Comparison of ENCODE assay signal across 10 cellular contexts in the genomic region with DNA sequence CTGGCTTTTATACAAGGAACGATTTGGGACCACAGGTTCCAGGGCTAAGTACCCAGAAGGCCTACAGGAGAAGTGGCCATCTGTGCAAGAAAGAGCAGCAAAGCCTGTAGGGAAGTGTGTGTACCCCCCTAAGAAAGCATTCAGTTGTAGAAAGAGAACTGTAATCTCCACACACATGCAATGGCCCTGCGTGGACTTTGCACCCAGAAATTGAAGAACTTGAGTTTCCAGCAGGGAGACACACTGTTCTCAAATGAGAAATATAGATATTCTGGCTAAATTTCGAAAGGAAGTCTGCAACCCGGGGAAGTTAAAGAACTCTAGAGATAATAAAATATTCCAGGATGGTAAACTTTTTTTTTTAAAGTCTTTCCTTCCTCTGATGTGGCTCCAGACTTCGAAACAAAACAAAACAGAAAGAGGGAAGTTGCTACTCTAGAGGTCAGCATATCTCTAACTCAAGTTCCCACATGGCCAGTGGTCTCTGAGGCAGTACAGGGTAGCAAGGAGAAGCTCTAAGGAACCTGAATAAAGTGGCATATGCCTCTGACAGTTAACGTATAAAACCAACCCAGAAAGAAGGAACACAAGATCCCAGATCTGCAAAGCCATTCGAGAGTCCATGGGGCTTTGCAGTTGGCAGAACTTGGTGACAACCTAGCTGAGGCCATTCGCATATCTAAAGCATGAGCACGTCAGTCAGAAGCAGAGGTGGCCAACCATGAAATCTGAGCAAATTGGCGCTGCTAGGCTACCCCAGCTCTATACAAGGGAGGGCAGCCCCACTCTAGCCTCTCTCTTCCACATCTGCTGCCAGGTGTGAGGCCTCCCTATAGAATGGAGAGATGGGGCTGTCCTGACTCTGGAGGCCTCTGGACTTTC. TPM values are rescaled to one million over a fixed set of nuclear protein-coding genes. Genes with fewer than 3 reads are reported as not detected.
DNase-seq lines count a peak whose midpoint lies in the region; ATAC-seq and TF ChIP-seq lines count a peak whose summit lies in the region.
"Had no signal": no experiment of that assay in that cellular context is flagged by ENCODE, and none has a peak within 500 bp of the region (broad histone marks: within the 10 kb centered on the region; RNA-seq: fewer than 3 reads in every experiment).

No MANE protein-coding gene starts in this region.

- H3K27ac ChIP-seq in GM23338 (ENCODE audit: low read depth) = no peak overlapping the region

- H3K4me1 Mint-ChIP-seq in IgD-negative memory B cell (peaks cover 51 to 63% (median 56%) of the 10 kb centered on the region in 3 donors), memory B cell (peaks cover 55% of the 10 kb centered on the region), GM23338 (peaks cover 41% of the 10 kb centered on the region)

- no peak overlapping the region for H2AFZ ChIP-seq in GM23338

- no peaks in the 10 kb centered on the region for H3K36me3 ChIP-seq in GM23338 (ENCODE audit: insufficient read depth)

- H3K27me3 Mint-ChIP-seq in IgD-negative memory B cell = no peaks in the 10 kb centered on the region
- no peaks in the 10 kb centered on the region for H3K27me3 Mint-ChIP-seq in memory B cell
- H3K27me3 Mint-ChIP-seq in GM23338 (ENCODE audit: insufficient read depth, low read depth, poor library complexity) = peaks cover 3% of the 10 kb centered on the region
- H3K27me3 Mint-ChIP-seq: type B pancreatic cell had no signal

- H3K9me2 ChIP-seq in GM23338 (ENCODE audit: insufficient read depth) = peaks cover 3% of the 10 kb centered on the region; the same call in 1 of the 2 replicates

- H3K27ac Mint-ChIP-seq in IgD-negative memory B cell (peak overlapping the region in 2 of 3 donors; percentile 40 to 45), memory B cell (peak overlapping the region; percentile 65), GM23338 (no peak overlapping the region)
- H3K27ac Mint-ChIP-seq in activated naive CD4-positive, alpha-beta T cell treated with anti-CD3 and anti-CD28 coated beads, Interleukin-2, amount 50 U/mL, for 72 hours = peak overlapping the region; percentile 31 to 58
- H3K27ac Mint-ChIP-seq: type B pancreatic cell had no signal

- no peaks in the 10 kb centered on the region for H3K9me3 Mint-ChIP-seq in IgD-negative memory B cell
- no peaks in the 10 kb centered on the region for H3K9me3 Mint-ChIP-seq in activated naive CD4-positive, alpha-beta T cell treated with anti-CD3 and anti-CD28 coated beads, Interleukin-2, amount 50 U/mL, for 72 hours
- H3K9me3 Mint-ChIP-seq in memory B cell = no peaks in the 10 kb centered on the region
- H3K9me3 Mint-ChIP-seq in GM23338 = no peaks in the 10 kb centered on the region
- H3K9me3 Mint-ChIP-seq: type B pancreatic cell had no signal

- H3K79me2 ChIP-seq in GM23338 (replicated peaks; ENCODE audit: insufficient read depth) = no peaks in the 10 kb centered on the region

- ATAC-seq in activated naive CD4-positive, alpha-beta T cell treated with anti-CD3 and anti-CD28 coated beads, Interleukin-2, amount 50 U/mL, for 72 hours = no peak
- peak; percentile 64 for ATAC-seq in memory B cell (ENCODE audit: low read depth)
- ATAC-seq in GM23338 = no peak
- ATAC-seq in GM21619 (IDR thresholded peaks at IDR 0.05; ENCODE audit: unreplicated experiment) = no peak
- no peak for ATAC-seq in HG02588 (IDR thresholded peaks at IDR 0.05; ENCODE audit: unreplicated experiment)

- no peak for TF ChIP-seq CTCF in GM23338 (conservative IDR thresholded peaks at IDR 0.05; ENCODE audit: low read depth in 2 of 2)

- no peak overlapping the region for H3K4me2 ChIP-seq in GM23338

- no peaks in the 10 kb centered on the region for H3F3A ChIP-seq in GM23338 (replicated peaks; ENCODE audit: low read depth)

- peak overlapping the region in 3 of 4 donors; percentile 36 to 88 (median 70) for H3K4me3 Mint-ChIP-seq in IgD-negative memory B cell
- peak overlapping the region; percentile 3 for H3K4me3 Mint-ChIP-seq in memory B cell
- no peak overlapping the region for H3K4me3 Mint-ChIP-seq in GM23338
- H3K4me3 Mint-ChIP-seq: type B pancreatic cell had no signal

- H3K36me3 Mint-ChIP-seq in IgD-negative memory B cell (peaks cover 2% of the 10 kb centered on the region), memory B cell (peaks cover 8% of the 10 kb centered on the region), GM23338 (ENCODE audit: low read depth) (no peaks in the 10 kb centered on the region)
- peaks cover 12 to 21% of the 10 kb centered on the region in 2 donors for H3K36me3 Mint-ChIP-seq in activated naive CD4-positive, alpha-beta T cell treated with anti-CD3 and anti-CD28 coated beads, Interleukin-2, amount 50 U/mL, for 72 hours
- H3K36me3 Mint-ChIP-seq: type B pancreatic cell had no signal

- no peak overlapping the region for H3K4me3 ChIP-seq in GM23338

- peak; percentile 58 for DNase-seq in Ammon's horn (ENCODE audit: low spot score)
- no peak for DNase-seq in activated naive CD4-positive, alpha-beta T cell treated with anti-CD3 and anti-CD28 coated beads, Interleukin-2, amount 50 U/mL, for 72 hours (ENCODE audit: low spot score in 2 of 2)
- DNase-seq in memory B cell (ENCODE audit: low spot score in 2 of 2) = peak in 1 of 2 donors; percentile 3
- DNase-seq in GM23338 (ENCODE audit: low spot score) = no peak
- DNase-seq in T1000 (lab: John Stamatoyannopoulos, UW) = no peak
- DNase-seq: NCI-H446 had no signal

- peaks cover 22% of the 10 kb centered on the region for H3K4me1 ChIP-seq in GM23338 (ENCODE audit: insufficient read depth)

- H3K27me3 ChIP-seq in GM23338 (ENCODE audit: insufficient read depth) = no peaks in the 10 kb centered on the region

- no peaks in the 10 kb centered on the region for H4K20me1 ChIP-seq in GM23338 (replicated peaks; ENCODE audit: insufficient read depth)

TF ChIP-seq in GM23338, 12 proteins besides CTCF, POLR2A, EP300 and RAD21 (continues in another document):
- no peak for TF ChIP-seq CREB1 (CRISPR knock-in tag; IDR thresholded peaks at IDR 0.05; ENCODE audit: low read depth)
- TF ChIP-seq JUNB (IDR thresholded peaks at IDR 0.05; ENCODE audit: unreplicated experiment) = no peak
- TF ChIP-seq, protein P1, sequence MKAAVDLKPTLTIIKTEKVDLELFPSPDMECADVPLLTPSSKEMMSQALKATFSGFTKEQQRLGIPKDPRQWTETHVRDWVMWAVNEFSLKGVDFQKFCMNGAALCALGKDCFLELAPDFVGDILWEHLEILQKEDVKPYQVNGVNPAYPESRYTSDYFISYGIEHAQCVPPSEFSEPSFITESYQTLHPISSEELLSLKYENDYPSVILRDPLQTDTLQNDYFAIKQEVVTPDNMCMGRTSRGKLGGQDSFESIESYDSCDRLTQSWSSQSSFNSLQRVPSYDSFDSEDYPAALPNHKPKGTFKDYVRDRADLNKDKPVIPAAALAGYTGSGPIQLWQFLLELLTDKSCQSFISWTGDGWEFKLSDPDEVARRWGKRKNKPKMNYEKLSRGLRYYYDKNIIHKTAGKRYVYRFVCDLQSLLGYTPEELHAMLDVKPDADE (IDR thresholded peaks at IDR 0.05) = no peak
- TF ChIP-seq ZNF331 (CRISPR knock-in tag; IDR thresholded peaks at IDR 0.05; ENCODE audit: low read depth) = no peak

RNA-seq across cellular contexts. Expression of a gene that starts 56.6 kb away (rescaled TPM):
- 86.5 TPM for polyA plus RNA-seq in IgD-negative memory B cell
- total RNA-seq in activated naive CD4-positive, alpha-beta T cell treated with anti-CD3 and anti-CD28 coated beads, Interleukin-2, amount 50 U/mL, for 72 hours = 100 to 1,000 TPM; 137 to 167 TPM
- 15.0 and 24.9 TPM in 2 replicates for total RNA-seq in GM23338 (2014; rRNA removed; shearing (Covaris generic))
- polyA plus RNA-seq in GM23338 (2016; fragmentation: Nextera tagmentation; extraction: Ambion mirVana) = 6.5 and 6.7 TPM in 2 replicates
